In genomic region chr12:128823216-128823915, GRCh38 we compare ENCODE assay signal across 1 cellular context.
TF ChIP-seq lines count a peak whose summit lies in the region.

No MANE protein-coding gene starts in this region.

TF ChIP-seq in GM12878, 131 proteins besides CTCF, POLR2A, EP300 and RAD21 (continued from another document):
- no peak for TF ChIP-seq SMC3 (IDR thresholded peaks at IDR 0.05; ENCODE audit: borderline replicate concordance, low read length)
- no peak for TF ChIP-seq BCL11A (IDR thresholded peaks at IDR 0.05; ENCODE audit: low read depth, low read length)
- TF ChIP-seq, protein P1, sequence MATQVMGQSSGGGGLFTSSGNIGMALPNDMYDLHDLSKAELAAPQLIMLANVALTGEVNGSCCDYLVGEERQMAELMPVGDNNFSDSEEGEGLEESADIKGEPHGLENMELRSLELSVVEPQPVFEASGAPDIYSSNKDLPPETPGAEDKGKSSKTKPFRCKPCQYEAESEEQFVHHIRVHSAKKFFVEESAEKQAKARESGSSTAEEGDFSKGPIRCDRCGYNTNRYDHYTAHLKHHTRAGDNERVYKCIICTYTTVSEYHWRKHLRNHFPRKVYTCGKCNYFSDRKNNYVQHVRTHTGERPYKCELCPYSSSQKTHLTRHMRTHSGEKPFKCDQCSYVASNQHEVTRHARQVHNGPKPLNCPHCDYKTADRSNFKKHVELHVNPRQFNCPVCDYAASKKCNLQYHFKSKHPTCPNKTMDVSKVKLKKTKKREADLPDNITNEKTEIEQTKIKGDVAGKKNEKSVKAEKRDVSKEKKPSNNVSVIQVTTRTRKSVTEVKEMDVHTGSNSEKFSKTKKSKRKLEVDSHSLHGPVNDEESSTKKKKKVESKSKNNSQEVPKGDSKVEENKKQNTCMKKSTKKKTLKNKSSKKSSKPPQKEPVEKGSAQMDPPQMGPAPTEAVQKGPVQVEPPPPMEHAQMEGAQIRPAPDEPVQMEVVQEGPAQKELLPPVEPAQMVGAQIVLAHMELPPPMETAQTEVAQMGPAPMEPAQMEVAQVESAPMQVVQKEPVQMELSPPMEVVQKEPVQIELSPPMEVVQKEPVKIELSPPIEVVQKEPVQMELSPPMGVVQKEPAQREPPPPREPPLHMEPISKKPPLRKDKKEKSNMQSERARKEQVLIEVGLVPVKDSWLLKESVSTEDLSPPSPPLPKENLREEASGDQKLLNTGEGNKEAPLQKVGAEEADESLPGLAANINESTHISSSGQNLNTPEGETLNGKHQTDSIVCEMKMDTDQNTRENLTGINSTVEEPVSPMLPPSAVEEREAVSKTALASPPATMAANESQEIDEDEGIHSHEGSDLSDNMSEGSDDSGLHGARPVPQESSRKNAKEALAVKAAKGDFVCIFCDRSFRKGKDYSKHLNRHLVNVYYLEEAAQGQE (IDR thresholded peaks at IDR 0.05; ENCODE audit: low read depth, low read length), result no peak
- TF ChIP-seq BRCA1 (IDR thresholded peaks at IDR 0.05; ENCODE audit: low read depth, low read length), result no peak
- no peak for TF ChIP-seq E4F1 (IDR thresholded peaks at IDR 0.05; ENCODE audit: borderline replicate concordance, partially characterized antibody)
- TF ChIP-seq RELB (IDR thresholded peaks at IDR 0.05; ENCODE audit: low read depth), result no peak
